Comparison of ENCODE assay signal across 14 cellular contexts in genomic region chr5:73321757-73322452, GRCh38.
DNase-seq lines count a peak whose midpoint lies in the region; ATAC-seq, FAIRE-seq and TF ChIP-seq lines count a peak whose summit lies in the region.
"Had no signal": no experiment of that assay in that cellular context is flagged by ENCODE, and none has a peak within 500 bp of the region (broad histone marks: within the 10 kb centered on the region; RNA-seq: fewer than 3 reads in every experiment).

No MANE protein-coding gene starts in this region.

- H3K4me3 ChIP-seq in astrocyte (ENCODE audit: insufficient read depth, low read depth, low read length), result no peak overlapping the region
- H3K4me3 ChIP-seq in kidney epithelial cell (ENCODE audit: low read depth, low read length), result no peak overlapping the region
- H3K4me3 ChIP-seq in CD8-positive, alpha-beta T cell (ENCODE audit: low read depth, low read length), result no peak overlapping the region
- H3K4me3 ChIP-seq: lower lobe of right lung, SK-N-MC had no signal

- intact Hi-C loops in CD8-positive, alpha-beta T cell (cut with DNase I, micrococcal nuclease), result no loop called here
- intact Hi-C loops in Calu3 (cut with micrococcal nuclease; ENCODE audit: unreplicated experiment), result no loop called here

- H3K27ac Mint-ChIP-seq in astrocyte (ENCODE audit: unreplicated experiment) (peak overlapping the region; percentile 73), Calu3 (ENCODE audit: unreplicated experiment) (no peak overlapping the region)
- no peak overlapping the region for H3K27ac Mint-ChIP-seq in CD8-positive, alpha-beta T cell

- H3K27me3 ChIP-seq in astrocyte (ENCODE audit: insufficient read depth, low read length) (no peaks in the 10 kb centered on the region), kidney epithelial cell (ENCODE audit: control insufficient read depth, insufficient read depth, low read length) (no peaks in the 10 kb centered on the region)
- no peaks in the 10 kb centered on the region for H3K27me3 ChIP-seq in CD8-positive, alpha-beta T cell (ENCODE audit: insufficient read depth, low read length)

- H3K9ac ChIP-seq in astrocyte (ENCODE audit: low read length), result peak overlapping the region; percentile 68

- H3K27me3 Mint-ChIP-seq in astrocyte (ENCODE audit: low read depth, unreplicated experiment), result peaks cover 3% of the 10 kb centered on the region
- H3K27me3 Mint-ChIP-seq in CD8-positive, alpha-beta T cell (ENCODE audit: low read depth), result peaks cover 50% of the 10 kb centered on the region
- peaks cover 29% of the 10 kb centered on the region for H3K27me3 Mint-ChIP-seq in Calu3 (ENCODE audit: unreplicated experiment)

- no TSS peak for BruUV-seq in Calu3 (replicated peaks; lab: Mats Ljungman, UMichigan)

- H3K4me3 Mint-ChIP-seq in astrocyte (ENCODE audit: unreplicated experiment) (peak overlapping the region; percentile 2), Calu3 (ENCODE audit: low read depth, unreplicated experiment) (no peak overlapping the region)
- no peak overlapping the region for H3K4me3 Mint-ChIP-seq in CD8-positive, alpha-beta T cell

- H3K36me3 ChIP-seq in astrocyte (ENCODE audit: insufficient read depth, low read length) (no peaks in the 10 kb centered on the region), kidney epithelial cell (ENCODE audit: control insufficient read depth, insufficient read depth, low read length) (no peaks in the 10 kb centered on the region)
- H3K36me3 ChIP-seq in CD8-positive, alpha-beta T cell (ENCODE audit: insufficient read depth, low read length), result no peaks in the 10 kb centered on the region
- H3K36me3 ChIP-seq: lower lobe of right lung had no signal

- H3K4me1 Mint-ChIP-seq in astrocyte (ENCODE audit: low read depth, unreplicated experiment), result peaks cover 17% of the 10 kb centered on the region
- no peaks in the 10 kb centered on the region for H3K4me1 Mint-ChIP-seq in CD8-positive, alpha-beta T cell (ENCODE audit: low read depth)
- H3K4me1 Mint-ChIP-seq in Calu3 (ENCODE audit: low read depth, unreplicated experiment), result peaks cover 9% of the 10 kb centered on the region

- peaks cover 17% of the 10 kb centered on the region for H3K4me1 ChIP-seq in astrocyte (ENCODE audit: insufficient read depth, low read length)
- no peaks in the 10 kb centered on the region for H3K4me1 ChIP-seq in CD8-positive, alpha-beta T cell (ENCODE audit: insufficient read depth, low read length)
- H3K4me1 ChIP-seq: lower lobe of right lung had no signal

- H3K9me3 ChIP-seq in astrocyte (ENCODE audit: insufficient read depth, low read depth, low read length), result no peaks in the 10 kb centered on the region
- no peaks in the 10 kb centered on the region for H3K9me3 ChIP-seq in CD8-positive, alpha-beta T cell (ENCODE audit: low read length)
- H3K9me3 ChIP-seq: lower lobe of right lung had no signal

- H3K9me3 Mint-ChIP-seq in astrocyte (ENCODE audit: unreplicated experiment), result peaks cover 3% of the 10 kb centered on the region
- no peaks in the 10 kb centered on the region for H3K9me3 Mint-ChIP-seq in CD8-positive, alpha-beta T cell
- no peaks in the 10 kb centered on the region for H3K9me3 Mint-ChIP-seq in Calu3 (ENCODE audit: low read depth, unreplicated experiment)

- ATAC-seq in HG02840 (IDR thresholded peaks at IDR 0.05; ENCODE audit: low FRiP score, unreplicated experiment) (no peak), GM21360 (IDR thresholded peaks at IDR 0.05; ENCODE audit: unreplicated experiment) (no peak)
- ATAC-seq in CD8-positive, alpha-beta T cell, result no peak
- ATAC-seq: lower lobe of right lung had no signal

- H3K4me2 ChIP-seq in astrocyte (ENCODE audit: low read length), result peak overlapping the region; percentile 70

- TF ChIP-seq CTCF in astrocyte (IDR thresholded peaks at IDR 0.05; ENCODE audit: insufficient read depth, low read depth, low read length), result no peak
- no peak for TF ChIP-seq CTCF in kidney epithelial cell (IDR thresholded peaks at IDR 0.05; ENCODE audit: insufficient read depth, low read length, poor library complexity, severe bottlenecking)
- no peak for TF ChIP-seq CTCF in CD8-positive, alpha-beta T cell (IDR thresholded peaks at IDR 0.05)
- TF ChIP-seq CTCF in Calu3 (IDR thresholded peaks at IDR 0.05; ENCODE audit: unreplicated experiment), result no peak

- H2AFZ ChIP-seq in astrocyte (ENCODE audit: low read depth, low read length), result peak overlapping the region; percentile 36

- H4K20me1 ChIP-seq in astrocyte (ENCODE audit: insufficient read depth, low read length), result no peaks in the 10 kb centered on the region

- H3K27ac ChIP-seq in astrocyte (ENCODE audit: low read depth, low read length), result peak overlapping the region; percentile 94
- no peak overlapping the region for H3K27ac ChIP-seq in CD8-positive, alpha-beta T cell (ENCODE audit: low read depth, low read length)
- H3K27ac ChIP-seq: lower lobe of right lung, SK-N-MC had no signal

- FAIRE-seq in astrocyte (lab: Jason Lieb, UNC), result peak; percentile 99

- CTCF ChIA-PET in CD8-positive, alpha-beta T cell (lab: Charles Lee), result interaction anchor here (1.9 kb wide), 1 partner anchor 129 kb away, joined by 6 read pairs; no protein-coding TSS in a partner anchor
- CTCF ChIA-PET in Calu3 (lab: Charles Lee), result interaction anchor here (1.1 to 1.6 kb wide), 4 partner anchors 13 to 43 kb away, joined by 3 to 8 read pairs (median 4); no protein-coding TSS in a partner anchor

- POLR2A ChIA-PET in CD8-positive, alpha-beta T cell (lab: Charles Lee), result no interaction called here

- DNase-seq in EH (ENCODE audit: low read depth) (peak; percentile 91), LHCN-M2 (ENCODE audit: low read depth) (peak; percentile 95), astrocyte (ENCODE audit: low read depth) (peak; percentile 100), kidney epithelial cell (ENCODE audit: low read depth) (peak; percentile 82), Calu3 (no peak)
- no peak for DNase-seq in CD8-positive, alpha-beta T cell
- DNase-seq: DMS79, foreskin melanocyte, H7, lower lobe of right lung, NCI-H1436 treated with DMSO at 0.1 percent for 48 hours had no signal

- no peaks in the 10 kb centered on the region for H3K79me2 ChIP-seq in astrocyte (ENCODE audit: insufficient read depth, low read length)

- H3K36me3 Mint-ChIP-seq in astrocyte (ENCODE audit: low read depth, unreplicated experiment) (peaks cover 3% of the 10 kb centered on the region), Calu3 (ENCODE audit: insufficient read depth, unreplicated experiment) (no peaks in the 10 kb centered on the region)
- H3K36me3 Mint-ChIP-seq in CD8-positive, alpha-beta T cell, result no peaks in the 10 kb centered on the region

Comparison
In these comparisons a context has a peak if more than half of its experiments do, and no peak if none do; other contexts are left out.
1. DNase-seq: peak in EH (single experiment), LHCN-M2 (single experiment), astrocyte (single experiment) and kidney epithelial cell (single experiment); none in CD8-positive, alpha-beta T cell (0 of 7) and Calu3 (single experiment).